Comparison of ENCODE assay signal across 17 cellular contexts in genomic region chr5:168659286-168659847, GRCh38.
DNase-seq lines count a peak whose midpoint lies in the region; ATAC-seq and TF ChIP-seq lines count a peak whose summit lies in the region.
"Had no signal": no experiment of that assay in that cellular context is flagged by ENCODE, and none has a peak within 500 bp of the region (broad histone marks: within the 10 kb centered on the region; RNA-seq: fewer than 3 reads in every experiment).

No MANE protein-coding gene starts in this region.

- TF ChIP-seq EP300 in transverse colon (IDR thresholded peaks at IDR 0.05; ENCODE audit: low read depth), result no peak

- peaks cover 10% of the 10 kb centered on the region for H3K27me3 Mint-ChIP-seq in nephron progenitor cell (ENCODE audit: low read depth, poor library complexity)

- no peak overlapping the region for H3K27ac Mint-ChIP-seq in nephron progenitor cell
- H3K27ac Mint-ChIP-seq: CD8-positive, alpha-beta T cell had no signal

- TF ChIP-seq CTCF in left ventricle myocardium inferior (IDR thresholded peaks at IDR 0.05; ENCODE audit: borderline replicate concordance) (no peak), mucosa of descending colon (IDR thresholded peaks at IDR 0.05) (no peak), transverse colon (IDR thresholded peaks at IDR 0.05) (peak in 2 of 5 experiments; percentile 54 to 64), nephron progenitor cell (IDR thresholded peaks at IDR 0.05) (no peak)

- peaks cover 13% of the 10 kb centered on the region for H3K27me3 ChIP-seq in left ventricle myocardium inferior (ENCODE audit: low read depth)
- no peaks in the 10 kb centered on the region for H3K27me3 ChIP-seq in transverse colon

- H3K4me3 ChIP-seq in left ventricle myocardium inferior (no peak overlapping the region), mucosa of descending colon (no peak overlapping the region), transverse colon (no peak overlapping the region)
- H3K4me3 ChIP-seq: GM23248 had no signal

- TF ChIP-seq POLR2A in transverse colon (IDR thresholded peaks at IDR 0.05), result no peak

- H3K36me3 ChIP-seq in left ventricle myocardium inferior (no peaks in the 10 kb centered on the region), mucosa of descending colon (ENCODE audit: low read depth) (no peaks in the 10 kb centered on the region), transverse colon (no peaks in the 10 kb centered on the region)

- no peaks in the 10 kb centered on the region for H3K9me3 Mint-ChIP-seq in nephron progenitor cell
- H3K9me3 Mint-ChIP-seq: CD14-positive monocyte; CD8-positive, alpha-beta T cell had no signal

- H3K27ac ChIP-seq in left ventricle myocardium inferior (replicated peaks) (peak overlapping the region; percentile 54), transverse colon (peak overlapping the region; percentile 79 to 85 (median 82))
- H3K27ac ChIP-seq: 22Rv1, GM23248 had no signal

- no peaks in the 10 kb centered on the region for H3K36me3 Mint-ChIP-seq in nephron progenitor cell (ENCODE audit: low read depth)
- H3K36me3 Mint-ChIP-seq: CD14-positive monocyte; CD8-positive, alpha-beta T cell had no signal

- no peak overlapping the region for H3K4me3 Mint-ChIP-seq in nephron progenitor cell
- H3K4me3 Mint-ChIP-seq: CD14-positive monocyte; CD8-positive, alpha-beta T cell had no signal

- no peak for ATAC-seq in Right ventricle myocardium inferior
- ATAC-seq in left colon, result peak; percentile 72
- ATAC-seq in mucosa of descending colon, result peak; percentile 72
- no peak for ATAC-seq in HG03196 (IDR thresholded peaks at IDR 0.05; ENCODE audit: unreplicated experiment)
- ATAC-seq: CD8-positive, alpha-beta T cell; HCT116 had no signal

- 17 to 58% methylated on average over 1 to 5 of the region's 5 CpGs for WGBS in transverse colon (ENCODE audit: low coverage in 1 of 2), 2 donors

- DNase-seq in left ventricle myocardium inferior (no peak), Right ventricle myocardium inferior (ENCODE audit: missing footprints) (no peak), left colon (peak; percentile 48 to 58), mucosa of descending colon (peak in 1 of 3 donors; percentile 81), transverse colon (peak; percentile 59), nephron progenitor cell (no peak)
- DNase-seq in activated CD4-positive, CD25-positive, alpha-beta regulatory T cell (lab: John Stamatoyannopoulos, UW), result no peak
- DNase-seq: CD8-positive, alpha-beta T cell; COR-L47; DMS153; DMS79 treated with DMSO at 0.1 percent for 48 hours; EL; GM23248 had no signal

- H3K9me3 ChIP-seq in left ventricle myocardium inferior (replicated peaks), result no peaks in the 10 kb centered on the region
- H3K9me3 ChIP-seq in mucosa of descending colon, result no peaks in the 10 kb centered on the region
- H3K9me3 ChIP-seq in transverse colon, result no peaks in the 10 kb centered on the region

- H3K4me1 ChIP-seq in left ventricle myocardium inferior, result peaks cover 20% of the 10 kb centered on the region
- peaks cover 51% of the 10 kb centered on the region for H3K4me1 ChIP-seq in mucosa of descending colon (ENCODE audit: low read depth)
- peaks cover 19 to 57% (median 37%) of the 10 kb centered on the region in 4 donors for H3K4me1 ChIP-seq in transverse colon

- in situ Hi-C loops in transverse colon (cut with MboI; ENCODE audit: low pct_ligation_motif_present in 1 of 4, low pct_unique_long_range_greater_than_20kb in 1 of 4, low sequenced_read_pairs in 3 of 4), result loop anchor here in 1 of 4 donors (25.0 kb wide), 1 partner anchor 372 kb away; the partner anchor contains the start of gene WWC1

- H3K4me1 Mint-ChIP-seq in nephron progenitor cell, result peaks cover 10% of the 10 kb centered on the region
- H3K4me1 Mint-ChIP-seq: CD14-positive monocyte had no signal

- intact Hi-C loops in left ventricle myocardium inferior (cut with micrococcal nuclease), result no loop called here
- intact Hi-C loops in Right ventricle myocardium inferior (cut with DNase I), result no loop called here
- intact Hi-C loops in left colon (cut with DNase I, micrococcal nuclease), result no loop called here
- intact Hi-C loops in mucosa of descending colon (cut with DNase I, micrococcal nuclease), result no loop called here
- intact Hi-C loops in transverse colon (cut with DNase I; ENCODE audit: low total_unique reads), result no loop called here

Comparison
In these comparisons a context has a peak if more than half of its experiments do, and no peak if none do; other contexts are left out.
1. DNase-seq: peak in left colon (2 of 2) and transverse colon (single experiment); none in left ventricle myocardium inferior (single experiment), Right ventricle myocardium inferior (single experiment), nephron progenitor cell (single experiment) and activated CD4-positive, CD25-positive, alpha-beta regulatory T cell (0 of 4).
2. ATAC-seq: peak in left colon (single experiment) and mucosa of descending colon (single experiment); none in Right ventricle myocardium inferior (single experiment) and HG03196 (single experiment).